In genomic region chr2:74424995-74425406, GRCh38 we compare ENCODE assay signal across 26 cellular contexts. TPM values are rescaled to one million over a fixed set of nuclear protein-coding genes. Genes with fewer than 3 reads are reported as not detected.
DNase-seq lines count a peak whose midpoint lies in the region; ATAC-seq, FAIRE-seq and TF ChIP-seq lines count a peak whose summit lies in the region.
"Had no signal": no experiment of that assay in that cellular context is flagged by ENCODE, and none has a peak within 500 bp of the region (broad histone marks: within the 10 kb centered on the region; RNA-seq: fewer than 3 reads in every experiment).

No MANE protein-coding gene starts in this region.

- no peak overlapping the region for H2AFZ ChIP-seq in HepG2 (ENCODE audit: low read length)

- in situ Hi-C loops in HepG2 (cut with HindIII; ENCODE audit: extremely low pct_ligation_motif_present, low pct_unique_long_range_greater_than_20kb): no loop called here

- H4K20me1 ChIP-seq in HepG2 (ENCODE audit: insufficient read depth, low read length): peaks cover 15% of the 10 kb centered on the region; the same call in 1 of the 2 replicates

- H3K4me1 Mint-ChIP-seq in brain (peaks cover 35% of the 10 kb centered on the region), nephron (peaks cover 14% of the 10 kb centered on the region)
- peaks cover 15% of the 10 kb centered on the region for H3K4me1 Mint-ChIP-seq in activated CD8-positive, alpha-beta T cell treated with anti-CD3 and anti-CD28 coated beads for 36 hours (ENCODE audit: low read depth)

- WGBS in HepG2 (ENCODE audit: low lambda C conversion rate): 91% methylated on average over 5 of the region's 5 CpGs
- WGBS in right lobe of liver (ENCODE audit: insufficient coverage, low coverage, low lambda C conversion rate, missing lambda C conversion rate): 89% methylated on average over 3 of the region's 5 CpGs

- no peak overlapping the region for H3K4me2 ChIP-seq in HepG2 (ENCODE audit: low read depth, low read length)

- DNase-seq in HepG2 (ENCODE audit: low spot score): no peak
- DNase-seq in right lobe of liver: no peak
- DNase-seq in uterus: no peak
- no peak for DNase-seq in NCI-H2171 (lab: John Stamatoyannopoulos, UW)
- no peak for DNase-seq in colonic mucosa
- no peak for DNase-seq in activated CD8-positive, alpha-beta T cell treated with anti-CD3 and anti-CD28 coated beads for 36 hours
- DNase-seq: activated CD4-positive, alpha-beta memory T cell treated with anti-CD3 and anti-CD28 coated beads for 36 hours; activated CD8-positive, alpha-beta memory T cell treated with anti-CD3 and anti-CD28 coated beads, Interleukin-2, amount 50 U/mL, for 4 hours; activated naive CD4-positive, alpha-beta T cell treated with Interleukin-2 at 50 U/mL for 16 hours; CD4-positive, alpha-beta memory T cell; effector CD4-positive, alpha-beta T cell; KG1; MG63; NCI-H1417; NCI-H2029 treated with DMSO at 0.1 percent for 48 hours; NCI-H226; NCI-H69; SHP77; stimulated activated naive B cell treated with anti-CD40 and anti-IgM and Interleukin-4, amounts not matched to agents 10 μg/mL and 1 μg/mL and 100 μg/mL, for 72 hours; T-helper 2 cell had no signal

- H3K36me3 Mint-ChIP-seq in brain: peaks cover 6% of the 10 kb centered on the region
- H3K36me3 Mint-ChIP-seq in nephron (ENCODE audit: low read depth): peaks cover 45% of the 10 kb centered on the region
- H3K36me3 Mint-ChIP-seq in activated CD8-positive, alpha-beta T cell treated with anti-CD3 and anti-CD28 coated beads for 36 hours (ENCODE audit: low read depth): peaks cover 20% of the 10 kb centered on the region

- peak in 1 of 2 experiments; percentile 40; a peak in 1 of 4 replicates for TF ChIP-seq POLR2A in HepG2 (IDR thresholded peaks at IDR 0.05; ENCODE audit: insufficient read depth in 1 of 2, low read depth in 2 of 2, low read length in 2 of 2)
- no peak for TF ChIP-seq POLR2A in right lobe of liver (IDR thresholded peaks at IDR 0.05)
- no peak for TF ChIP-seq POLR2A in uterus (IDR thresholded peaks at IDR 0.05)

- no peak for TF ChIP-seq EP300 in HepG2 (IDR thresholded peaks at IDR 0.05; ENCODE audit: low read depth in 2 of 2, low read length in 2 of 2)
- no peak for TF ChIP-seq EP300 in HepG2 (CRISPR knock-in tag; IDR thresholded peaks at IDR 0.05; ENCODE audit: borderline replicate concordance)

- H3K27ac Mint-ChIP-seq in brain (peak overlapping the region in 3 of 5 experiments; percentile 8 to 88 (median 68)), nephron (peak overlapping the region in 1 of 3 experiments; percentile 30)
- H3K27ac Mint-ChIP-seq in activated CD8-positive, alpha-beta T cell treated with anti-CD3 and anti-CD28 coated beads for 36 hours: no peak overlapping the region
- H3K27ac Mint-ChIP-seq: activated CD4-positive, alpha-beta memory T cell treated with anti-CD3 and anti-CD28 coated beads for 36 hours; B cell; stimulated activated naive B cell treated with anti-CD40 and anti-IgM and Interleukin-4, amounts not matched to agents 10 μg/mL and 1 μg/mL and 100 μg/mL, for 72 hours had no signal

- H3K27ac ChIP-seq in HepG2 (ENCODE audit: extremely low read length, insufficient read depth, low read length): peak overlapping the region; percentile 6
- H3K27ac ChIP-seq in right lobe of liver: no peak overlapping the region
- H3K27ac ChIP-seq in uterus: no peak overlapping the region
- no peak overlapping the region for H3K27ac ChIP-seq in colonic mucosa

- TF ChIP-seq CTCF in HepG2 (CRISPR knock-in tag; IDR thresholded peaks at IDR 0.05): no peak
- no peak for TF ChIP-seq CTCF in right lobe of liver (IDR thresholded peaks at IDR 0.05)
- no peak for TF ChIP-seq CTCF in brain (conservative IDR thresholded peaks at IDR 0.05)
- no peak for TF ChIP-seq CTCF in nephron (IDR thresholded peaks at IDR 0.05; ENCODE audit: unreplicated experiment in 3 of 3)
- TF ChIP-seq CTCF in uterus (IDR thresholded peaks at IDR 0.05): no peak
- no peak for TF ChIP-seq CTCF in colonic mucosa (IDR thresholded peaks at IDR 0.05)
- TF ChIP-seq CTCF in activated CD8-positive, alpha-beta T cell treated with anti-CD3 and anti-CD28 coated beads for 36 hours (IDR thresholded peaks at IDR 0.05): no peak

- CTCF ChIA-PET in HepG2 (lab: Yijun Ruan, JAX; ENCODE audit: low intra/inter-chr PET ratio, low total read pairs): no interaction called here
- CTCF ChIA-PET in activated CD8-positive, alpha-beta T cell treated with anti-CD3 and anti-CD28 coated beads for 36 hours (lab: Charles Lee): interaction anchor here (0.6 kb wide), 1 partner anchor 58 kb away, joined by 3 read pairs; the partner anchor contains the start of genes CCDC142 and TTC31

- H3K27me3 ChIP-seq in HepG2 (ENCODE audit: control insufficient read depth in 1 of 2, insufficient read depth in 2 of 2, low read length in 2 of 2) (peaks cover 0 to 5% of the 10 kb centered on the region in 2 experiments; a peak in 1 of 5 replicates), right lobe of liver (no peaks in the 10 kb centered on the region), uterus (no peaks in the 10 kb centered on the region), colonic mucosa (no peaks in the 10 kb centered on the region)
- H3K27me3 ChIP-seq: MG63 had no signal

- POLR2A ChIA-PET in HepG2 (lab: Yijun Ruan, JAX): interaction anchor here (0.5 to 9.5 kb wide), 11 partner anchors 10 to 76 kb away, joined by 3 to 272 read pairs (median 4); partner anchors contain the start of genes CCDC142, INO80B, RTKN and TTC31
- POLR2A ChIA-PET in activated CD8-positive, alpha-beta T cell treated with anti-CD3 and anti-CD28 coated beads for 36 hours (lab: Charles Lee): no interaction called here

- ATAC-seq in HepG2: no peak
- no peak for ATAC-seq in right lobe of liver
- ATAC-seq in activated CD8-positive, alpha-beta T cell treated with anti-CD3 and anti-CD28 coated beads for 36 hours: no peak
- ATAC-seq: activated CD4-positive, CD25-positive, alpha-beta regulatory T cell treated with anti-CD3 and anti-CD28 coated beads, Interleukin-2, amount 50 U/mL, for 24 hours; stimulated activated naive B cell treated with anti-CD40 and anti-IgM and Interleukin-4, amounts not matched to agents 10 μg/mL and 1 μg/mL and 100 μg/mL, for 72 hours had no signal

- FAIRE-seq in HepG2 (lab: Jason Lieb, UNC): no peak
- FAIRE-seq: colon had no signal

- TF ChIP-seq RAD21 in HepG2 (CRISPR knock-in tag; IDR thresholded peaks at IDR 0.05): no peak

- peaks cover 6% of the 10 kb centered on the region for H3K27me3 Mint-ChIP-seq in brain
- H3K27me3 Mint-ChIP-seq in nephron (ENCODE audit: low read depth): no peaks in the 10 kb centered on the region
- no peaks in the 10 kb centered on the region for H3K27me3 Mint-ChIP-seq in activated CD8-positive, alpha-beta T cell treated with anti-CD3 and anti-CD28 coated beads for 36 hours
- H3K27me3 Mint-ChIP-seq: activated CD4-positive, alpha-beta memory T cell treated with anti-CD3 and anti-CD28 coated beads for 36 hours; B cell; CD4-positive, alpha-beta memory T cell; stimulated activated naive B cell treated with anti-CD40 and anti-IgM and Interleukin-4, amounts not matched to agents 10 μg/mL and 1 μg/mL and 100 μg/mL, for 72 hours had no signal

- H3K36me3 ChIP-seq in HepG2 (replicated peaks in 1 of 2; ENCODE audit: control insufficient read depth in 1 of 2, insufficient read depth in 2 of 2, low read length in 2 of 2) (peaks cover 24 to 48% of the 10 kb centered on the region in 2 experiments), right lobe of liver (peaks cover 0 to 46% (median 17%) of the 10 kb centered on the region in 4 donors), uterus (no peaks in the 10 kb centered on the region), colonic mucosa (no peaks in the 10 kb centered on the region)

- H3K9me3 Mint-ChIP-seq in brain: peaks cover 0 to 2% (median 0%) of the 10 kb centered on the region in 5 experiments
- no peaks in the 10 kb centered on the region for H3K9me3 Mint-ChIP-seq in nephron
- H3K9me3 Mint-ChIP-seq in activated CD8-positive, alpha-beta T cell treated with anti-CD3 and anti-CD28 coated beads for 36 hours: no peaks in the 10 kb centered on the region
- H3K9me3 Mint-ChIP-seq: activated CD4-positive, alpha-beta memory T cell treated with anti-CD3 and anti-CD28 coated beads for 36 hours; stimulated activated naive B cell treated with anti-CD40 and anti-IgM and Interleukin-4, amounts not matched to agents 10 μg/mL and 1 μg/mL and 100 μg/mL, for 72 hours; type B pancreatic cell had no signal

- H3K4me3 Mint-ChIP-seq in brain (peak overlapping the region in 1 of 5 experiments; percentile 65), nephron (peak overlapping the region; percentile 10 to 28 (median 17))
- H3K4me3 Mint-ChIP-seq in activated CD8-positive, alpha-beta T cell treated with anti-CD3 and anti-CD28 coated beads for 36 hours: no peak overlapping the region
- H3K4me3 Mint-ChIP-seq: activated CD4-positive, alpha-beta memory T cell treated with anti-CD3 and anti-CD28 coated beads for 36 hours; B cell; stimulated activated naive B cell treated with anti-CD40 and anti-IgM and Interleukin-4, amounts not matched to agents 10 μg/mL and 1 μg/mL and 100 μg/mL, for 72 hours had no signal

- peaks cover 89% of the 10 kb centered on the region for H3K4me1 ChIP-seq in HepG2 (ENCODE audit: insufficient read depth, low read length)
- peaks cover 0 to 25% (median 7%) of the 10 kb centered on the region in 4 donors for H3K4me1 ChIP-seq in right lobe of liver
- H3K4me1 ChIP-seq in uterus: no peaks in the 10 kb centered on the region
- H3K4me1 ChIP-seq in colonic mucosa: no peaks in the 10 kb centered on the region

- H3K9ac ChIP-seq in HepG2 (ENCODE audit: insufficient read depth, low read depth, low read length) (no peak overlapping the region), colonic mucosa (ENCODE audit: low read depth in 2 of 2, low read length in 2 of 2) (no peak overlapping the region)

- no TSS peak for BruUV-seq in HepG2 (replicated peaks; lab: Mats Ljungman, UMichigan)

- intact Hi-C loops in HepG2 (cut with micrococcal nuclease; ENCODE audit: unreplicated experiment) (loop anchor here (1.0 to 2.0 kb wide), 2 partner anchors 17 to 40 kb away; partner anchors contain the start of gene MOGS), right lobe of liver (cut with DNase I) (no loop called here), uterus (cut with DNase I; ENCODE audit: low total_unique reads) (no loop called here), colonic mucosa (cut with DNase I) (no loop called here)
- intact Hi-C loops in activated CD8-positive, alpha-beta T cell treated with anti-CD3 and anti-CD28 coated beads for 36 hours (cut with micrococcal nuclease): no loop called here

- no peak overlapping the region for H3K4me3 ChIP-seq in HepG2 (replicated peaks in 1 of 3; ENCODE audit: insufficient read depth in 1 of 3, low read depth in 2 of 3, low read length in 3 of 3)
- H3K4me3 ChIP-seq in right lobe of liver: no peak overlapping the region
- no peak overlapping the region for H3K4me3 ChIP-seq in uterus
- H3K4me3 ChIP-seq in colonic mucosa: no peak overlapping the region
- H3K4me3 ChIP-seq: MG63 had no signal

- H3K79me2 ChIP-seq in HepG2 (ENCODE audit: insufficient read depth, low read length): no peaks in the 10 kb centered on the region

- no peaks in the 10 kb centered on the region for H3K9me3 ChIP-seq in HepG2 (ENCODE audit: low read length)
- H3K9me3 ChIP-seq in right lobe of liver: no peaks in the 10 kb centered on the region
- H3K9me3 ChIP-seq in uterus: no peaks in the 10 kb centered on the region
- H3K9me3 ChIP-seq in colonic mucosa: no peaks in the 10 kb centered on the region
- H3K9me3 ChIP-seq: MG63 had no signal

RNA-seq across cellular contexts. Expression of gene WDR54, which starts 3.5 kb away (rescaled TPM):
- total RNA-seq in HepG2 (2016; rRNA removed; fragmentation: Illumina TruSeq; extraction: Trizol) (1.3 and 2.0 TPM in 2 replicates), right lobe of liver (1 to 10 TPM; 1.6 to 5.3 (median 2.2) TPM), uterus (10 to 100 TPM in 3 of 4 donors, not detected in 1; 12.3 to 19.7 (median 16.3) TPM), colonic mucosa (1 to 10 TPM; 7.5 to 9.0 TPM)
- total RNA-seq in HepG2 (2016; cell fraction: cytosol; rRNA removed; fragmentation: Illumina TruSeq; extraction: Trizol; ENCODE audit: low read depth): 1.5 TPM in 2 replicates
- 1.4 and 1.6 TPM in 2 replicates for total RNA-seq in HepG2 (2016; cell fraction: insoluble cytoplasmic fraction; rRNA removed; fragmentation: Illumina TruSeq; extraction: Trizol)
- 1.1 and 1.4 TPM in 2 replicates for total RNA-seq in HepG2 (2016; cell fraction: membrane; rRNA removed; fragmentation: Illumina TruSeq; extraction: Trizol)
- 0.66 and 2.7 TPM in 2 replicates for total RNA-seq in HepG2 (2016; cell fraction: nucleus; rRNA removed; fragmentation: Illumina TruSeq; extraction: Trizol)
- polyA plus RNA-seq in HepG2 (2011; rRNA removed) (12.4 and 17.3 TPM in 2 replicates), brain (ENCODE audit: insufficient read depth, low read depth, low replicate concordance) (95.5 TPM)
- polyA plus RNA-seq in HepG2 (2011; cell fraction: cytosol; rRNA removed): 12.3 and 28.2 TPM in 2 replicates
- 15.9 and 19.2 TPM in 2 replicates for polyA plus RNA-seq in HepG2 (2011; cell fraction: nucleus; rRNA removed)
- polyA plus RNA-seq in HepG2 (2012): 12.9 and 25.5 TPM in 2 replicates
- polyA plus RNA-seq in HepG2 (2016; cell fraction: cytosol; fragmentation: Illumina TruSeq; extraction: Trizol; ENCODE audit: low read depth): 1.2 and 1.3 TPM in 2 replicates
- 1.2 TPM in 2 replicates for polyA plus RNA-seq in HepG2 (2016; cell fraction: insoluble cytoplasmic fraction; fragmentation: Illumina TruSeq; extraction: Trizol; ENCODE audit: low read depth)
- polyA plus RNA-seq in HepG2 (2016; cell fraction: membrane; fragmentation: Illumina TruSeq; extraction: Trizol; ENCODE audit: low read depth): 0.55 and 1.1 TPM in 2 replicates
- 1.7 and 1.8 TPM in 2 replicates for polyA plus RNA-seq in HepG2 (2016; cell fraction: nucleus; fragmentation: Illumina TruSeq; extraction: Trizol; ENCODE audit: insufficient read depth, low read depth)
- 40.5 and 150 TPM in 2 replicates for polyA minus RNA-seq in HepG2 (2011; rRNA and poly(A)+ RNA removed; ENCODE audit: low replicate concordance)
- 4.6 and 10.5 TPM in 2 replicates for polyA minus RNA-seq in HepG2 (2011; cell fraction: cytosol; rRNA and poly(A)+ RNA removed)
- 2.7 and 4.5 TPM in 2 replicates for polyA minus RNA-seq in HepG2 (2011; cell fraction: nucleus; rRNA and poly(A)+ RNA removed)
- total RNA-seq in activated CD8-positive, alpha-beta T cell treated with anti-CD3 and anti-CD28 coated beads for 36 hours: 100 to 1,000 TPM; 129 to 132 TPM

RNA-seq across cellular contexts. Expression of gene C2orf81, which starts 3.6 kb away (rescaled TPM):
- total RNA-seq in HepG2 (2016; rRNA removed; fragmentation: Illumina TruSeq; extraction: Trizol) (0.13 and 0.15 TPM in 2 replicates), right lobe of liver (under 1 TPM in 5 of 6 experiments, not detected in 1; 0.18 to 0.56 (median 0.31) TPM), uterus (1 to 10 TPM in 3 of 4 donors, not detected in 1; 2.1 to 5.7 (median 2.9) TPM), colonic mucosa (1 to 10 TPM in 1 of 2 donors, under 1 TPM in 1; 0.62 to 1.1 TPM)
- not detected in 2 replicates for total RNA-seq in HepG2 (2016; cell fraction: cytosol; rRNA removed; fragmentation: Illumina TruSeq; extraction: Trizol; ENCODE audit: low read depth)
- 0.09 TPM in 1 of 2 replicates, not detected in the other for total RNA-seq in HepG2 (2016; cell fraction: insoluble cytoplasmic fraction; rRNA removed; fragmentation: Illumina TruSeq; extraction: Trizol)
- not detected in 2 replicates for total RNA-seq in HepG2 (2016; cell fraction: membrane; rRNA removed; fragmentation: Illumina TruSeq; extraction: Trizol)
- total RNA-seq in HepG2 (2016; cell fraction: nucleus; rRNA removed; fragmentation: Illumina TruSeq; extraction: Trizol): 0.16 TPM in 1 of 2 replicates, not detected in the other
- polyA plus RNA-seq in HepG2 (2011; rRNA removed) (0.05 and 0.17 TPM in 2 replicates), brain (ENCODE audit: insufficient read depth, low read depth, low replicate concordance) (9.9 TPM)
- 0.12 and 0.13 TPM in 2 replicates for polyA plus RNA-seq in HepG2 (2011; cell fraction: cytosol; rRNA removed)
- polyA plus RNA-seq in HepG2 (2011; cell fraction: nucleus; rRNA removed): 0.21 TPM in 2 replicates
- 0.13 TPM in 1 of 2 replicates, not detected in the other for polyA plus RNA-seq in HepG2 (2012)
- not detected in 2 replicates for polyA plus RNA-seq in HepG2 (2016; cell fraction: cytosol; fragmentation: Illumina TruSeq; extraction: Trizol; ENCODE audit: low read depth)
- polyA plus RNA-seq in HepG2 (2016; cell fraction: insoluble cytoplasmic fraction; fragmentation: Illumina TruSeq; extraction: Trizol; ENCODE audit: low read depth): 0.16 TPM in 1 of 2 replicates, not detected in the other
- polyA plus RNA-seq in HepG2 (2016; cell fraction: membrane; fragmentation: Illumina TruSeq; extraction: Trizol; ENCODE audit: low read depth): 0.24 and 0.29 TPM in 2 replicates
- polyA plus RNA-seq in HepG2 (2016; cell fraction: nucleus; fragmentation: Illumina TruSeq; extraction: Trizol; ENCODE audit: insufficient read depth, low read depth): 0.35 TPM in 1 of 2 replicates, not detected in the other
- polyA minus RNA-seq in HepG2 (2011; rRNA and poly(A)+ RNA removed; ENCODE audit: low replicate concordance): 0.49 and 0.58 TPM in 2 replicates
- polyA minus RNA-seq in HepG2 (2011; cell fraction: cytosol; rRNA and poly(A)+ RNA removed): not detected in 2 replicates
- not detected in 2 replicates for polyA minus RNA-seq in HepG2 (2011; cell fraction: nucleus; rRNA and poly(A)+ RNA removed)
- 1 to 10 TPM; 2.6 to 3.9 TPM for total RNA-seq in activated CD8-positive, alpha-beta T cell treated with anti-CD3 and anti-CD28 coated beads for 36 hours

RNA-seq across cellular contexts. Expression of gene RTKN, which starts 16.7 kb away (rescaled TPM):
- 107 and 159 TPM in 2 replicates for total RNA-seq in HepG2 (2016; rRNA removed; fragmentation: Illumina TruSeq; extraction: Trizol)
- 32.3 and 32.8 TPM in 2 replicates for total RNA-seq in HepG2 (2016; cell fraction: cytosol; rRNA removed; fragmentation: Illumina TruSeq; extraction: Trizol; ENCODE audit: low read depth)
- 92.8 and 167 TPM in 2 replicates for total RNA-seq in HepG2 (2016; cell fraction: insoluble cytoplasmic fraction; rRNA removed; fragmentation: Illumina TruSeq; extraction: Trizol)
- total RNA-seq in HepG2 (2016; cell fraction: membrane; rRNA removed; fragmentation: Illumina TruSeq; extraction: Trizol): 71.3 and 83.2 TPM in 2 replicates
- 134 and 147 TPM in 2 replicates for total RNA-seq in HepG2 (2016; cell fraction: nucleus; rRNA removed; fragmentation: Illumina TruSeq; extraction: Trizol)
- 166 and 187 TPM in 2 replicates for polyA plus RNA-seq in HepG2 (2011; rRNA removed)
- 105 and 146 TPM in 2 replicates for polyA plus RNA-seq in HepG2 (2011; cell fraction: cytosol; rRNA removed)
- 693 and 745 TPM in 2 replicates for polyA plus RNA-seq in HepG2 (2011; cell fraction: nucleus; rRNA removed)
- 111 and 123 TPM in 2 replicates for polyA plus RNA-seq in HepG2 (2012)
- 19.8 and 20.3 TPM in 2 replicates for polyA plus RNA-seq in HepG2 (2016; cell fraction: cytosol; fragmentation: Illumina TruSeq; extraction: Trizol; ENCODE audit: low read depth)
- 106 and 117 TPM in 2 replicates for polyA plus RNA-seq in HepG2 (2016; cell fraction: insoluble cytoplasmic fraction; fragmentation: Illumina TruSeq; extraction: Trizol; ENCODE audit: low read depth)
- polyA plus RNA-seq in HepG2 (2016; cell fraction: membrane; fragmentation: Illumina TruSeq; extraction: Trizol; ENCODE audit: low read depth): 48.0 and 54.9 TPM in 2 replicates
- 311 and 321 TPM in 2 replicates for polyA plus RNA-seq in HepG2 (2016; cell fraction: nucleus; fragmentation: Illumina TruSeq; extraction: Trizol; ENCODE audit: insufficient read depth, low read depth)
- polyA minus RNA-seq in HepG2 (2011; rRNA and poly(A)+ RNA removed; ENCODE audit: low replicate concordance): 14.0 and 202 TPM in 2 replicates
- 51.2 and 66.4 TPM in 2 replicates for polyA minus RNA-seq in HepG2 (2011; cell fraction: cytosol; rRNA and poly(A)+ RNA removed)
- 211 and 223 TPM in 2 replicates for polyA minus RNA-seq in HepG2 (2011; cell fraction: nucleus; rRNA and poly(A)+ RNA removed)
- total RNA-seq in right lobe of liver: 100 to 1,000 TPM in 2 of 6 experiments, 10 to 100 TPM in 4; 61.5 to 103 (median 83.0) TPM
- polyA plus RNA-seq in brain (ENCODE audit: insufficient read depth, low read depth, low replicate concordance): 58.0 TPM
- 10 to 100 TPM in 2 of 4 donors, 1 to 10 TPM in 2; 9.8 to 36.3 (median 12.0) TPM for total RNA-seq in uterus
- total RNA-seq in colonic mucosa: 10 to 100 TPM; 51.4 to 89.9 TPM
- total RNA-seq in activated CD8-positive, alpha-beta T cell treated with anti-CD3 and anti-CD28 coated beads for 36 hours: 1 to 10 TPM; 1.2 to 1.6 TPM
- total RNA-seq: CD4-positive, alpha-beta memory T cell had no signal

RNA-seq across cellular contexts. Expression of gene INO80B, which starts 29.9 kb away (rescaled TPM):
- 10.0 and 14.5 TPM in 2 replicates for total RNA-seq in HepG2 (2016; rRNA removed; fragmentation: Illumina TruSeq; extraction: Trizol)
- total RNA-seq in HepG2 (2016; cell fraction: cytosol; rRNA removed; fragmentation: Illumina TruSeq; extraction: Trizol; ENCODE audit: low read depth): 5.0 and 7.0 TPM in 2 replicates
- 8.7 and 16.5 TPM in 2 replicates for total RNA-seq in HepG2 (2016; cell fraction: insoluble cytoplasmic fraction; rRNA removed; fragmentation: Illumina TruSeq; extraction: Trizol)
- total RNA-seq in HepG2 (2016; cell fraction: membrane; rRNA removed; fragmentation: Illumina TruSeq; extraction: Trizol): 9.3 and 10.1 TPM in 2 replicates
- total RNA-seq in HepG2 (2016; cell fraction: nucleus; rRNA removed; fragmentation: Illumina TruSeq; extraction: Trizol): 12.6 and 17.1 TPM in 2 replicates
- 6.2 and 7.9 TPM in 2 replicates for polyA plus RNA-seq in HepG2 (2011; rRNA removed)
- 4.5 and 4.9 TPM in 2 replicates for polyA plus RNA-seq in HepG2 (2011; cell fraction: cytosol; rRNA removed)
- 63.6 and 70.4 TPM in 2 replicates for polyA plus RNA-seq in HepG2 (2011; cell fraction: nucleus; rRNA removed)
- polyA plus RNA-seq in HepG2 (2012): 13.1 and 14.4 TPM in 2 replicates
- 4.5 and 5.4 TPM in 2 replicates for polyA plus RNA-seq in HepG2 (2016; cell fraction: cytosol; fragmentation: Illumina TruSeq; extraction: Trizol; ENCODE audit: low read depth)
- polyA plus RNA-seq in HepG2 (2016; cell fraction: insoluble cytoplasmic fraction; fragmentation: Illumina TruSeq; extraction: Trizol; ENCODE audit: low read depth): 15.4 and 15.7 TPM in 2 replicates
- 10.1 and 13.1 TPM in 2 replicates for polyA plus RNA-seq in HepG2 (2016; cell fraction: membrane; fragmentation: Illumina TruSeq; extraction: Trizol; ENCODE audit: low read depth)
- polyA plus RNA-seq in HepG2 (2016; cell fraction: nucleus; fragmentation: Illumina TruSeq; extraction: Trizol; ENCODE audit: insufficient read depth, low read depth): 30.3 and 40.1 TPM in 2 replicates
- 2.5 and 7.3 TPM in 2 replicates for polyA minus RNA-seq in HepG2 (2011; rRNA and poly(A)+ RNA removed; ENCODE audit: low replicate concordance)
- 1.3 TPM in 1 of 2 replicates, not detected in the other for polyA minus RNA-seq in HepG2 (2011; cell fraction: cytosol; rRNA and poly(A)+ RNA removed)
- polyA minus RNA-seq in HepG2 (2011; cell fraction: nucleus; rRNA and poly(A)+ RNA removed): 14.5 and 22.5 TPM in 2 replicates
- 10 to 100 TPM in 5 of 6 experiments, 1 to 10 TPM in 1; 3.4 to 20.3 (median 18.8) TPM for total RNA-seq in right lobe of liver
- 31.9 TPM for polyA plus RNA-seq in brain (ENCODE audit: insufficient read depth, low read depth, low replicate concordance)
- total RNA-seq in uterus: 10 to 100 TPM; 28.5 to 63.3 (median 48.0) TPM
- total RNA-seq in colonic mucosa: 10 to 100 TPM; 18.2 to 23.9 TPM
- 10 to 100 TPM; 23.9 to 24.2 TPM for total RNA-seq in activated CD8-positive, alpha-beta T cell treated with anti-CD3 and anti-CD28 coated beads for 36 hours

RNA-seq across cellular contexts. Expression of gene WBP1, which starts 33.2 kb away (rescaled TPM):
- total RNA-seq in HepG2 (2016; rRNA removed; fragmentation: Illumina TruSeq; extraction: Trizol) (26.5 and 38.8 TPM in 2 replicates), right lobe of liver (10 to 100 TPM; 29.6 to 37.6 (median 32.2) TPM), uterus (10 to 100 TPM; 25.4 to 74.2 (median 50.8) TPM), colonic mucosa (10 to 100 TPM; 47.6 to 48.3 TPM)
- 50.0 and 58.3 TPM in 2 replicates for total RNA-seq in HepG2 (2016; cell fraction: cytosol; rRNA removed; fragmentation: Illumina TruSeq; extraction: Trizol; ENCODE audit: low read depth)
- 27.8 and 36.5 TPM in 2 replicates for total RNA-seq in HepG2 (2016; cell fraction: insoluble cytoplasmic fraction; rRNA removed; fragmentation: Illumina TruSeq; extraction: Trizol)
- total RNA-seq in HepG2 (2016; cell fraction: membrane; rRNA removed; fragmentation: Illumina TruSeq; extraction: Trizol): 61.3 and 76.9 TPM in 2 replicates
- total RNA-seq in HepG2 (2016; cell fraction: nucleus; rRNA removed; fragmentation: Illumina TruSeq; extraction: Trizol): 25.9 and 29.1 TPM in 2 replicates
- polyA plus RNA-seq in HepG2 (2011; rRNA removed) (85.7 and 107 TPM in 2 replicates), brain (ENCODE audit: insufficient read depth, low read depth, low replicate concordance) (177 TPM)
- 77.8 and 109 TPM in 2 replicates for polyA plus RNA-seq in HepG2 (2011; cell fraction: cytosol; rRNA removed)
- 406 and 434 TPM in 2 replicates for polyA plus RNA-seq in HepG2 (2011; cell fraction: nucleus; rRNA removed)
- 45.0 and 50.3 TPM in 2 replicates for polyA plus RNA-seq in HepG2 (2012)
- polyA plus RNA-seq in HepG2 (2016; cell fraction: cytosol; fragmentation: Illumina TruSeq; extraction: Trizol; ENCODE audit: low read depth): 82.9 and 90.6 TPM in 2 replicates
- 41.4 and 46.0 TPM in 2 replicates for polyA plus RNA-seq in HepG2 (2016; cell fraction: insoluble cytoplasmic fraction; fragmentation: Illumina TruSeq; extraction: Trizol; ENCODE audit: low read depth)
- 87.2 and 99.7 TPM in 2 replicates for polyA plus RNA-seq in HepG2 (2016; cell fraction: membrane; fragmentation: Illumina TruSeq; extraction: Trizol; ENCODE audit: low read depth)
- polyA plus RNA-seq in HepG2 (2016; cell fraction: nucleus; fragmentation: Illumina TruSeq; extraction: Trizol; ENCODE audit: insufficient read depth, low read depth): 71.0 and 71.7 TPM in 2 replicates
- 54.1 and 96.5 TPM in 2 replicates for polyA minus RNA-seq in HepG2 (2011; rRNA and poly(A)+ RNA removed; ENCODE audit: low replicate concordance)
- 9.6 and 9.8 TPM in 2 replicates for polyA minus RNA-seq in HepG2 (2011; cell fraction: cytosol; rRNA and poly(A)+ RNA removed)
- polyA minus RNA-seq in HepG2 (2011; cell fraction: nucleus; rRNA and poly(A)+ RNA removed): 29.4 and 41.2 TPM in 2 replicates
- total RNA-seq in activated CD8-positive, alpha-beta T cell treated with anti-CD3 and anti-CD28 coated beads for 36 hours: 10 to 100 TPM; 20.3 to 23.0 TPM

Comparison
In these comparisons a context has a peak if more than half of its experiments do, and no peak if none do; other contexts are left out.
1. RNA of gene WDR54, which starts 3.5 kb away (total RNA-seq): 129 to 132 TPM in activated CD8-positive, alpha-beta T cell treated with anti-CD3 and anti-CD28 coated beads for 36 hours; 12.3 to 19.7 TPM in uterus, 7.5 to 9.0 TPM in colonic mucosa, 1.6 to 5.3 TPM in right lobe of liver and 0.66 to 2.7 TPM in HepG2; every median in the first group is over 4 times any median in the second.
2. RNA of gene RTKN, which starts 16.7 kb away (total RNA-seq): 32.3 to 167 TPM in HepG2, 51.4 to 89.9 TPM in colonic mucosa, 61.5 to 103 TPM in right lobe of liver and 9.8 to 36.3 TPM in uterus; 1.2 to 1.6 TPM in activated CD8-positive, alpha-beta T cell treated with anti-CD3 and anti-CD28 coated beads for 36 hours; every median in the first group is over 4 times any median in the second.